ENCODE assay signal across 29 cellular contexts in genomic region chr7:148340881-148341280, GRCh38.
DNase-seq lines count a peak whose midpoint lies in the region; ATAC-seq and TF ChIP-seq lines count a peak whose summit lies in the region.
"Had no signal": no experiment of that assay in that cellular context is flagged by ENCODE, and none has a peak within 500 bp of the region (broad histone marks: within the 10 kb centered on the region; RNA-seq: fewer than 3 reads in every experiment).

No MANE protein-coding gene starts in this region.

- no peaks in the 10 kb centered on the region for H3K9me3 Mint-ChIP-seq in endodermal cell
- H3K9me3 Mint-ChIP-seq: activated CD4-positive, alpha-beta T cell treated with anti-CD3 and anti-CD28 coated beads, Interleukin-2, amount 10 ng/mL, durations not matched to agents 24 days and 14 days; effector memory CD8-positive, alpha-beta T cell; stimulated activated naive B cell treated with anti-CD40 and anti-IgM and Interleukin-4, amounts not matched to agents 10 μg/mL and 1 μg/mL and 100 μg/mL, for 72 hours had no signal

- H3K9me3 ChIP-seq in HUES6 (ENCODE audit: control insufficient read depth, insufficient read depth, low read depth, low read length) (no peaks in the 10 kb centered on the region), endodermal cell (ENCODE audit: control insufficient read depth, low read length) (no peaks in the 10 kb centered on the region), smooth muscle cell (replicated peaks; ENCODE audit: low read depth) (no peaks in the 10 kb centered on the region)
- H3K9me3 ChIP-seq: adrenal gland, breast epithelium, colonic mucosa, gastrocnemius medialis, pancreas, right atrium auricular region, SK-N-SH, uterus had no signal

- no peaks in the 10 kb centered on the region for H4K20me1 ChIP-seq in smooth muscle cell (ENCODE audit: low read depth)

- H3K18ac ChIP-seq in mesendoderm (ENCODE audit: low read length), result peak overlapping the region; percentile 39

- peak overlapping the region; percentile 96 for H3K4me3 Mint-ChIP-seq in endodermal cell
- H3K4me3 Mint-ChIP-seq: activated CD4-positive, alpha-beta T cell treated with anti-CD3 and anti-CD28 coated beads, Interleukin-2, amount 10 ng/mL, durations not matched to agents 24 days and 14 days; effector memory CD8-positive, alpha-beta T cell; stimulated activated naive B cell treated with anti-CD40 and anti-IgM and Interleukin-4, amounts not matched to agents 10 μg/mL and 1 μg/mL and 100 μg/mL, for 72 hours; T-helper 17 cell had no signal

- H3K36me3 ChIP-seq in HUES6 (ENCODE audit: control insufficient read depth, insufficient read depth, low read length) (peaks cover 43% of the 10 kb centered on the region), endodermal cell (ENCODE audit: control insufficient read depth, insufficient read depth, low read length) (peaks cover 23% of the 10 kb centered on the region), mesendoderm (ENCODE audit: control insufficient read depth, insufficient read depth, low read length) (no peaks in the 10 kb centered on the region), smooth muscle cell (ENCODE audit: low read depth) (no peaks in the 10 kb centered on the region)
- H3K36me3 ChIP-seq: adrenal gland, breast epithelium, colonic mucosa, gastrocnemius medialis, pancreas, right atrium auricular region, uterus had no signal

- H3K27me3 ChIP-seq in HUES6 (ENCODE audit: control insufficient read depth, insufficient read depth, low read length), result no peaks in the 10 kb centered on the region
- no peaks in the 10 kb centered on the region for H3K27me3 ChIP-seq in endodermal cell (ENCODE audit: control insufficient read depth, insufficient read depth, low read length, poor library complexity, severe bottlenecking)
- H3K27me3 ChIP-seq in mesendoderm (ENCODE audit: insufficient read depth, low read length, poor library complexity), result no peaks in the 10 kb centered on the region
- H3K27me3 ChIP-seq in smooth muscle cell (ENCODE audit: low read depth), result no peaks in the 10 kb centered on the region
- H3K27me3 ChIP-seq: colonic mucosa had no signal

- H3K4me2 ChIP-seq in mesendoderm (ENCODE audit: low read length) (peak overlapping the region; percentile 22), smooth muscle cell (peak overlapping the region; percentile 99)
- H3K4me2 ChIP-seq: SK-N-SH had no signal

- DNase-seq in endodermal cell (peak; percentile 62), mesendoderm (peak; percentile 68), smooth muscle cell (lab: John Stamatoyannopoulos, UW; ENCODE audit: unreplicated experiment) (no peak), activated gamma-delta T cell (lab: John Stamatoyannopoulos, UW) (no peak), NCI-H2196 treated with DMSO at 0.1 percent for 48 hours (lab: John Stamatoyannopoulos, UW; ENCODE audit: unreplicated experiment) (no peak)
- DNase-seq: activated CD4-positive, alpha-beta T cell treated with anti-CD3 and anti-CD28 coated beads, Interleukin-2, amount 10 ng/mL, durations not matched to agents 24 days and 14 days; activated naive CD4-positive, alpha-beta T cell treated with Interleukin-2 at 50 U/mL for 16 hours; activated T-cell treated with anti-CD3 and anti-CD28 coated beads, Interleukin-2, amount 50 U/mL, for 48 hours; adrenal gland; colonic mucosa; effector memory CD8-positive, alpha-beta T cell; gastrocnemius medialis; GOT3; left cardiac atrium; mammary epithelial cell; NCI-H1048; NCI-H1930; NCI-H2227 treated with DMSO at 0.1 percent for 48 hours; pancreas; SK-N-SH; stimulated activated CD4-positive, alpha-beta T cell treated with anti-CD3 and anti-CD28 coated beads, Interleukin-4, amount 100 ng/mL, for 24 hours; stimulated activated naive B cell treated with anti-CD40 and anti-IgM and Interleukin-4, amounts not matched to agents 10 μg/mL and 1 μg/mL and 100 μg/mL, for 72 hours; T-helper 17 cell; uterus had no signal

- no peaks in the 10 kb centered on the region for H3K27me3 Mint-ChIP-seq in endodermal cell (ENCODE audit: insufficient read depth)

- WGBS in endodermal cell (ENCODE audit: insufficient coverage in 1 of 2, insufficient read length in 1 of 2), 2 experiments, result 6 to 21% methylated on average over 4 to 8 of the region's 8 CpGs
- no CpG with 5 or more reads among the region's 8 CpGs for WGBS in mesendoderm (ENCODE audit: extremely low coverage, insufficient coverage, low lambda C conversion rate)
- 35% methylated on average over 8 of the region's 8 CpGs for whole genome bisulfite sequencing in smooth muscle cell (ENCODE audit: low lambda C conversion rate)

- H3K27ac ChIP-seq in HUES6 (ENCODE audit: low read depth, low read length) (peak overlapping the region; percentile 65; the same call in 1 of the 2 replicates), endodermal cell (ENCODE audit: low read depth, low read length) (no peak overlapping the region), mesendoderm (ENCODE audit: low read depth, low read length) (peak overlapping the region; percentile 3), smooth muscle cell (ENCODE audit: low read depth) (no peak overlapping the region)
- H3K27ac ChIP-seq: adrenal gland, breast epithelium, colonic mucosa, gastrocnemius medialis, pancreas, right atrium auricular region, uterus had no signal

- peaks cover 3% of the 10 kb centered on the region for H3F3A ChIP-seq in smooth muscle cell (ENCODE audit: low read depth)

- no peak overlapping the region for H2AK5ac ChIP-seq in mesendoderm (ENCODE audit: low read length)

- no peak overlapping the region for H3K4ac ChIP-seq in mesendoderm (ENCODE audit: low read depth, low read length)

- H2BK5ac ChIP-seq in mesendoderm (ENCODE audit: low read length), result no peak overlapping the region

- H3K79me1 ChIP-seq in mesendoderm (ENCODE audit: low read length), result peaks cover 3% of the 10 kb centered on the region

- peak overlapping the region; percentile 96 for H3K9ac ChIP-seq in HUES6 (ENCODE audit: low read length)
- peak overlapping the region; percentile 83 for H3K9ac ChIP-seq in endodermal cell (ENCODE audit: extremely low read depth, low read length, poor library complexity, severe bottlenecking)
- peak overlapping the region; percentile 90 for H3K9ac ChIP-seq in mesendoderm (ENCODE audit: low read length)
- H3K9ac ChIP-seq in smooth muscle cell (ENCODE audit: low read depth), result no peak overlapping the region
- H3K9ac ChIP-seq: SK-N-SH had no signal

- no peak overlapping the region for H4K5ac ChIP-seq in mesendoderm (ENCODE audit: low read length)

- H3K27ac Mint-ChIP-seq in endodermal cell, result peak overlapping the region; percentile 97
- H3K27ac Mint-ChIP-seq: activated CD4-positive, alpha-beta T cell treated with anti-CD3 and anti-CD28 coated beads, Interleukin-2, amount 10 ng/mL, durations not matched to agents 24 days and 14 days; CD14-positive monocyte; effector memory CD8-positive, alpha-beta T cell; stimulated activated naive B cell treated with anti-CD40 and anti-IgM and Interleukin-4, amounts not matched to agents 10 μg/mL and 1 μg/mL and 100 μg/mL, for 72 hours; T-helper 17 cell had no signal

- H3K36me3 Mint-ChIP-seq in endodermal cell (ENCODE audit: low read depth), result peaks cover 23% of the 10 kb centered on the region
- H3K36me3 Mint-ChIP-seq: CD14-positive monocyte; stimulated activated naive B cell treated with anti-CD40 and anti-IgM and Interleukin-4, amounts not matched to agents 10 μg/mL and 1 μg/mL and 100 μg/mL, for 72 hours had no signal

- H3K79me2 ChIP-seq in mesendoderm (ENCODE audit: control insufficient read depth, insufficient read depth, low read length), result peaks cover 55% of the 10 kb centered on the region
- no peaks in the 10 kb centered on the region for H3K79me2 ChIP-seq in smooth muscle cell (ENCODE audit: low read depth)

- ATAC-seq in HG03139 (IDR thresholded peaks at IDR 0.05; ENCODE audit: unreplicated experiment), result no peak
- ATAC-seq: effector memory CD8-positive, alpha-beta T cell; gastrocnemius medialis; left cardiac atrium; pancreas; stimulated activated naive B cell treated with anti-CD40 and anti-IgM and Interleukin-4, amounts not matched to agents 10 μg/mL and 1 μg/mL and 100 μg/mL, for 72 hours; T-helper 17 cell had no signal

- no peak overlapping the region for H3K23ac ChIP-seq in mesendoderm (ENCODE audit: low read length)

- peak overlapping the region; percentile 80 for H3K56ac ChIP-seq in mesendoderm (ENCODE audit: low read length)

- TF ChIP-seq CTCF in endodermal cell (conservative IDR thresholded peaks at IDR 0.05) (no peak), smooth muscle cell (IDR thresholded peaks at IDR 0.05; ENCODE audit: borderline replicate concordance, insufficient read depth, poor library complexity, severe bottlenecking) (no peak)

- no peak overlapping the region for H4K8ac ChIP-seq in mesendoderm (ENCODE audit: low read depth, low read length)

- no peak overlapping the region for H2BK120ac ChIP-seq in mesendoderm (ENCODE audit: low read depth, low read length)

- H3K4me1 Mint-ChIP-seq in endodermal cell, result peaks cover 74% of the 10 kb centered on the region

- H2BK15ac ChIP-seq in mesendoderm (replicated peaks; ENCODE audit: low read depth), result no peak overlapping the region

- H3K4me1 ChIP-seq in HUES6 (ENCODE audit: control insufficient read depth, insufficient read depth, low read length) (peaks cover 71% of the 10 kb centered on the region), endodermal cell (ENCODE audit: control insufficient read depth, insufficient read depth, low read length) (peaks cover 15% of the 10 kb centered on the region), mesendoderm (ENCODE audit: control insufficient read depth, low read depth, low read length) (peaks cover 27% of the 10 kb centered on the region), smooth muscle cell (ENCODE audit: low read depth) (peaks cover 67% of the 10 kb centered on the region)
- H3K4me1 ChIP-seq: colonic mucosa, uterus had no signal

- H3K4me3 ChIP-seq in HUES6 (ENCODE audit: low read depth, low read length) (peak overlapping the region; percentile 88), endodermal cell (ENCODE audit: low read length) (peak overlapping the region; percentile 99), mesendoderm (ENCODE audit: low read length) (peak overlapping the region; percentile 64), smooth muscle cell (peak overlapping the region; percentile 67)
- H3K4me3 ChIP-seq: adrenal gland, breast epithelium, colonic mucosa, gastrocnemius medialis, pancreas, right atrium auricular region, uterus had no signal

- no peak overlapping the region for H2AFZ ChIP-seq in smooth muscle cell (ENCODE audit: low read depth)

Comparison
In these comparisons a context has a peak if more than half of its experiments do, and no peak if none do; other contexts are left out.
1. H3K27ac ChIP-seq: peak in HUES6 (single experiment) and mesendoderm (single experiment); none in endodermal cell (single experiment) and smooth muscle cell (single experiment).
2. DNase-seq: peak in endodermal cell (single experiment) and mesendoderm (single experiment); none in smooth muscle cell (single experiment), activated gamma-delta T cell (single experiment) and NCI-H2196 treated with DMSO at 0.1 percent for 48 hours (single experiment).
3. Peak in every context shown above with its lines, with median percentiles within 50 percentile points of each other: H3K4me3 ChIP-seq.